In genomic region chr16:24984903-24985675, GRCh38 we compare ENCODE assay signal across 1 cellular context.
TF ChIP-seq lines count a peak whose summit lies in the region.

No MANE protein-coding gene starts in this region.

TF ChIP-seq in GM23338, 12 proteins besides CTCF, POLR2A, EP300 and RAD21 (continued from another document):
- TF ChIP-seq ETS1 (IDR thresholded peaks at IDR 0.05) (no peak), STAT1 (IDR thresholded peaks at IDR 0.05; ENCODE audit: unreplicated experiment) (no peak), REST (IDR thresholded peaks at IDR 0.05; ENCODE audit: unreplicated experiment) (no peak), EZH2 (IDR thresholded peaks at IDR 0.05; ENCODE audit: low read depth, unreplicated experiment) (no peak), EZH2phosphoT487 (IDR thresholded peaks at IDR 0.05; ENCODE audit: unreplicated experiment) (no peak)
